ENCODE assay signal across 23 cellular contexts in the genomic region with DNA sequence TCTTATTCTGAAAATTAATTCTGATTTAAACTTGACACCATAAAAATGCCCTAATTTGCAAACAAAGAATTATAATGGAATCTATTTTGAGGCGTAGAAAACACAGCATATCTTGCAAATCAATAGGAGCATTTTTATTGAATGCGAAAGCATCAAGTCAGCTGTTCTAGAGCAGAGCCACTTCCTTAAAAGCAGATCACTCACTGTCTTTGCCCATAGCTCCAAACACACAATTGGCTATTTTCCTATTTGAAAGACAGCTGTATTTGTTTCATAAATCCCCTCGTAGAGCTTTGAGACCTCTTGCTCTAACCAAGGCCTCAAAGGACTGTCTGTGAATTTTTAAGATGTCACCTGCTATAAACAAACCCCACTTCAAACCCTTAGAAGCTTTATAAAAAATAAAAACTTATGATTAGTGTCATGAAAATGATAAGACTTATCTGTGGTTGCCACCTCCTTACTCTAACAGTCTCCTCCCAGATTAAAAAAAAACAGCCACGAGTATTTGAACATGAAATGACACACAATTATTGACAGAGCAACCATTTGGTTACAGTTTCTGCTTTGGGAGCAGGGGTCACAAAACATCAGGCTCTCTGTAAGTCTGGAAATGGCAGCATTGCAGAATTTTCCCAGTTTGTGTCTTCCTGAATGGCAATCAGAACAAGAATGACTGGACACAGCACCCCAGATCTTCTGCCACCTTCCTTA.
DNase-seq lines count a peak whose midpoint lies in the region; ATAC-seq and TF ChIP-seq lines count a peak whose summit lies in the region.
"Had no signal": no experiment of that assay in that cellular context is flagged by ENCODE, and none has a peak within 500 bp of the region (broad histone marks: within the 10 kb centered on the region; RNA-seq: fewer than 3 reads in every experiment).

No MANE protein-coding gene starts in this region.

- ATAC-seq in left lobe of liver: peak; percentile 52
- ATAC-seq: GM12878, SK-N-SH treated with all-trans-retinoic acid at 6 μM for 48 hours, T-cell had no signal

- no peak overlapping the region for H3K4me3 ChIP-seq in dorsolateral prefrontal cortex
- H3K4me3 ChIP-seq: GM12878 had no signal

- no peak overlapping the region for H3K27ac ChIP-seq in dorsolateral prefrontal cortex
- H3K27ac ChIP-seq: HL-60 had no signal

- in situ Hi-C loops in SK-MEL-5 (cut with HindIII; ENCODE audit: low pct_unique_long_range_greater_than_20kb, low sequenced_read_pairs): no loop called here

- intact Hi-C loops in dorsolateral prefrontal cortex (cut with DNase I): no loop called here

- DNase-seq in DMS53 (lab: John Stamatoyannopoulos, UW): peak; percentile 68
- peak; percentile 21 for DNase-seq in DMS53 treated with DMSO at 0.1 percent for 48 hours (lab: John Stamatoyannopoulos, UW; ENCODE audit: unreplicated experiment)
- peak; percentile 79 for DNase-seq in SK-MEL-5 (ENCODE audit: low read depth, low spot score)
- no peak for DNase-seq in left lobe of liver (ENCODE audit: low spot score)
- no peak for DNase-seq in kidney tubule cell (ENCODE audit: low spot score)
- DNase-seq in dorsolateral prefrontal cortex: no peak
- no peak for DNase-seq in T1000 (lab: John Stamatoyannopoulos, UW)
- DNase-seq in DMS 273 treated with DMSO at 0.1 percent for 48 hours (lab: John Stamatoyannopoulos, UW): no peak
- DNase-seq: COR-L47; DMS153; EL; H9; IMR-90; NCI-H1105 treated with DMSO at 0.1 percent for 48 hours; NCI-H187 treated with DMSO at 0.1 percent for 48 hours; NCI-H446; NCI-H526 treated with DMSO at 0.1 percent for 48 hours; NK-92 treated with Interleukin-12 subunit alpha and Interleukin-12 subunit beta, amount 100 ng/mL, for 24 hours; SHP77 treated with DMSO at 0.1 percent for 48 hours; T-cell had no signal

- H3K27me3 ChIP-seq in dorsolateral prefrontal cortex: peaks cover 0 to 5% (median 0%) of the 10 kb centered on the region in 45 donors

- TF ChIP-seq CTCF in dorsolateral prefrontal cortex (IDR thresholded peaks at IDR 0.05 in 54 of 56, conservative IDR thresholded peaks at IDR 0.05 in 2 of 56; ENCODE audit: low read depth in 1 of 56, partially characterized antibody in 56 of 56): no peak

Comparison
In these comparisons a context has a peak if more than half of its experiments do, and no peak if none do; other contexts are left out.
1. DNase-seq: peak in DMS53 (single experiment), DMS53 treated with DMSO at 0.1 percent for 48 hours (single experiment) and SK-MEL-5 (single experiment); none in left lobe of liver (single experiment), kidney tubule cell (single experiment), dorsolateral prefrontal cortex (0 of 10), T1000 (single experiment) and DMS 273 treated with DMSO at 0.1 percent for 48 hours (single experiment).